In the genomic region with DNA sequence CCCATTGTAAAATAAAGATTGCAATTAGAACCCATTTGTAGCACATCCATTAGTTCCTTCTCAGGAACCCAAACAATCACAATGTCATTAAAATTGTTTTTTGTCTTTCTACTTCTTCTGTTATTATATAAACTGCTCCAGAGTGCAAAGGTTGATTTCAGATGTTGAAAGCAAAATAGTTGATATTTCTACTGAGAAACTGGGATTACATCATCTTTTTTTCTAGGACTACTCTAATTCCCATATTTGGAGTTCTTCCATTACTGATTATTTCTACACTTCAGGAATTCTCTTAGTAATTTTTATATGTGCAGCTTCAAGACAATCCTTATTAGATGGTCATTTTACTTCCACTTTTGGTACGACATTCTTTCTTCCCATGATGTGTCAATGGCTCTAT, we compare ENCODE assay signal across 4 cellular contexts. TPM values are rescaled to one million over a fixed set of nuclear protein-coding genes. Genes with fewer than 3 reads are reported as not detected.
"Had no signal": no experiment of that assay in that cellular context is flagged by ENCODE, and none has a peak within 500 bp of the region (broad histone marks: within the 10 kb centered on the region; RNA-seq: fewer than 3 reads in every experiment).

No MANE protein-coding gene starts in this region.

RNA-seq across cellular contexts. Expression of a gene that starts 5.3 kb away (rescaled TPM):
- total RNA-seq: suprapubic skin, transverse colon, upper lobe of right lung, ureter had no signal
